1 cellular context compared by ENCODE assay signal in genomic region chr2:85583667-85584353, GRCh38.
TF ChIP-seq lines count a peak whose summit lies in the region.

No MANE protein-coding gene starts in this region.

TF ChIP-seq in HepG2, 621 proteins besides CTCF, POLR2A, EP300 and RAD21 (continued from another document and continues in another):
- TF ChIP-seq, protein P1, sequence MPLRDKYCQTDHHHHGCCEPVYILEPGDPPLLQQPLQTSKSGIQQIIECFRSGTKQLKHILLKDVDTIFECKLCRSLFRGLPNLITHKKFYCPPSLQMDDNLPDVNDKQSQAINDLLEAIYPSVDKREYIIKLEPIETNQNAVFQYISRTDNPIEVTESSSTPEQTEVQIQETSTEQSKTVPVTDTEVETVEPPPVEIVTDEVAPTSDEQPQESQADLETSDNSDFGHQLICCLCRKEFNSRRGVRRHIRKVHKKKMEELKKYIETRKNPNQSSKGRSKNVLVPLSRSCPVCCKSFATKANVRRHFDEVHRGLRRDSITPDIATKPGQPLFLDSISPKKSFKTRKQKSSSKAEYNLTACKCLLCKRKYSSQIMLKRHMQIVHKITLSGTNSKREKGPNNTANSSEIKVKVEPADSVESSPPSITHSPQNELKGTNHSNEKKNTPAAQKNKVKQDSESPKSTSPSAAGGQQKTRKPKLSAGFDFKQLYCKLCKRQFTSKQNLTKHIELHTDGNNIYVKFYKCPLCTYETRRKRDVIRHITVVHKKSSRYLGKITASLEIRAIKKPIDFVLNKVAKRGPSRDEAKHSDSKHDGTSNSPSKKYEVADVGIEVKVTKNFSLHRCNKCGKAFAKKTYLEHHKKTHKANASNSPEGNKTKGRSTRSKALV (CRISPR knock-in tag; IDR thresholded peaks at IDR 0.05): no peak
- TF ChIP-seq, protein P2, sequence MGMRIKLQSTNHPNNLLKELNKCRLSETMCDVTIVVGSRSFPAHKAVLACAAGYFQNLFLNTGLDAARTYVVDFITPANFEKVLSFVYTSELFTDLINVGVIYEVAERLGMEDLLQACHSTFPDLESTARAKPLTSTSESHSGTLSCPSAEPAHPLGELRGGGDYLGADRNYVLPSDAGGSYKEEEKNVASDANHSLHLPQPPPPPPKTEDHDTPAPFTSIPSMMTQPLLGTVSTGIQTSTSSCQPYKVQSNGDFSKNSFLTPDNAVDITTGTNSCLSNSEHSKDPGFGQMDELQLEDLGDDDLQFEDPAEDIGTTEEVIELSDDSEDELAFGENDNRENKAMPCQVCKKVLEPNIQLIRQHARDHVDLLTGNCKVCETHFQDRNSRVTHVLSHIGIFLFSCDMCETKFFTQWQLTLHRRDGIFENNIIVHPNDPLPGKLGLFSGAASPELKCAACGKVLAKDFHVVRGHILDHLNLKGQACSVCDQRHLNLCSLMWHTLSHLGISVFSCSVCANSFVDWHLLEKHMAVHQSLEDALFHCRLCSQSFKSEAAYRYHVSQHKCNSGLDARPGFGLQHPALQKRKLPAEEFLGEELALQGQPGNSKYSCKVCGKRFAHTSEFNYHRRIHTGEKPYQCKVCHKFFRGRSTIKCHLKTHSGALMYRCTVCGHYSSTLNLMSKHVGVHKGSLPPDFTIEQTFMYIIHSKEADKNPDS (CRISPR knock-in tag; IDR thresholded peaks at IDR 0.05): no peak
- no peak for TF ChIP-seq ZNF672 (CRISPR knock-in tag; IDR thresholded peaks at IDR 0.05)
- no peak for TF ChIP-seq NPAS2 (CRISPR knock-in tag; IDR thresholded peaks at IDR 0.05; ENCODE audit: borderline replicate concordance)
- TF ChIP-seq, protein P3, sequence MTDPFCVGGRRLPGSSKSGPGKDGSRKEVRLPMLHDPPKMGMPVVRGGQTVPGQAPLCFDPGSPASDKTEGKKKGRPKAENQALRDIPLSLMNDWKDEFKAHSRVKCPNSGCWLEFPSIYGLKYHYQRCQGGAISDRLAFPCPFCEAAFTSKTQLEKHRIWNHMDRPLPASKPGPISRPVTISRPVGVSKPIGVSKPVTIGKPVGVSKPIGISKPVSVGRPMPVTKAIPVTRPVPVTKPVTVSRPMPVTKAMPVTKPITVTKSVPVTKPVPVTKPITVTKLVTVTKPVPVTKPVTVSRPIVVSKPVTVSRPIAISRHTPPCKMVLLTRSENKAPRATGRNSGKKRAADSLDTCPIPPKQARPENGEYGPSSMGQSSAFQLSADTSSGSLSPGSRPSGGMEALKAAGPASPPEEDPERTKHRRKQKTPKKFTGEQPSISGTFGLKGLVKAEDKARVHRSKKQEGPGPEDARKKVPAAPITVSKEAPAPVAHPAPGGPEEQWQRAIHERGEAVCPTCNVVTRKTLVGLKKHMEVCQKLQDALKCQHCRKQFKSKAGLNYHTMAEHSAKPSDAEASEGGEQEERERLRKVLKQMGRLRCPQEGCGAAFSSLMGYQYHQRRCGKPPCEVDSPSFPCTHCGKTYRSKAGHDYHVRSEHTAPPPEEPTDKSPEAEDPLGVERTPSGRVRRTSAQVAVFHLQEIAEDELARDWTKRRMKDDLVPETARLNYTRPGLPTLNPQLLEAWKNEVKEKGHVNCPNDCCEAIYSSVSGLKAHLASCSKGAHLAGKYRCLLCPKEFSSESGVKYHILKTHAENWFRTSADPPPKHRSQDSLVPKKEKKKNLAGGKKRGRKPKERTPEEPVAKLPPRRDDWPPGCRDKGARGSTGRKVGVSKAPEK (CRISPR knock-in tag; IDR thresholded peaks at IDR 0.05; ENCODE audit: borderline replicate concordance): no peak
- TF ChIP-seq ZNF598 (CRISPR knock-in tag; IDR thresholded peaks at IDR 0.05; ENCODE audit: borderline replicate concordance): no peak; the same call in 1 of the 2 replicates
- TF ChIP-seq REST (IDR thresholded peaks at IDR 0.05; ENCODE audit: borderline replicate concordance in 1 of 2, low read depth in 1 of 2, low read length in 2 of 2): no peak
- no peak for TF ChIP-seq ZNF766 (CRISPR knock-in tag; IDR thresholded peaks at IDR 0.05; ENCODE audit: borderline replicate concordance)
- TF ChIP-seq SIX1 (CRISPR knock-in tag; IDR thresholded peaks at IDR 0.05; ENCODE audit: borderline replicate concordance): no peak
- TF ChIP-seq MEIS1 (CRISPR knock-in tag; IDR thresholded peaks at IDR 0.05; ENCODE audit: borderline replicate concordance): no peak
- TF ChIP-seq ZNF792 (CRISPR knock-in tag; IDR thresholded peaks at IDR 0.05): 0 out of 2 replicates have a peak, but pooled peaks have one; percentile 15
- TF ChIP-seq BORCS8-MEF2B (CRISPR knock-in tag; IDR thresholded peaks at IDR 0.05): no peak
- no peak for TF ChIP-seq TRIM24 (CRISPR knock-in tag; IDR thresholded peaks at IDR 0.05)
- no peak; the same call in 1 of the 2 replicates for TF ChIP-seq KDM6A (CRISPR knock-in tag; IDR thresholded peaks at IDR 0.05; ENCODE audit: low read depth)
- TF ChIP-seq ZNF354B (CRISPR knock-in tag; IDR thresholded peaks at IDR 0.05): no peak
- TF ChIP-seq ZNF615 (CRISPR knock-in tag; IDR thresholded peaks at IDR 0.05; ENCODE audit: borderline replicate concordance): no peak
- no peak for TF ChIP-seq STAT5B (CRISPR knock-in tag; IDR thresholded peaks at IDR 0.05)
- no peak for TF ChIP-seq ZNF576 (CRISPR knock-in tag; IDR thresholded peaks at IDR 0.05)
- TF ChIP-seq RFXANK (CRISPR knock-in tag; IDR thresholded peaks at IDR 0.05): no peak
- no peak; the same call in 1 of the 2 replicates for TF ChIP-seq POGK (CRISPR knock-in tag; conservative IDR thresholded peaks at IDR 0.05)
- TF ChIP-seq ZNF550 (CRISPR knock-in tag; IDR thresholded peaks at IDR 0.05; ENCODE audit: borderline replicate concordance): no peak
- TF ChIP-seq ZFP37 (CRISPR knock-in tag; IDR thresholded peaks at IDR 0.05; ENCODE audit: borderline replicate concordance): no peak; the same call in 1 of the 2 replicates
- TF ChIP-seq ELK4 (CRISPR knock-in tag; IDR thresholded peaks at IDR 0.05; ENCODE audit: borderline replicate concordance): no peak
- no peak for TF ChIP-seq MIXL1 (CRISPR knock-in tag; IDR thresholded peaks at IDR 0.05)
- no peak; the same call in none of the 2 replicates for TF ChIP-seq ZNF646 (CRISPR knock-in tag; IDR thresholded peaks at IDR 0.05)
- no peak for TF ChIP-seq ZGPAT (CRISPR knock-in tag; IDR thresholded peaks at IDR 0.05)
- TF ChIP-seq ZBTB8A (CRISPR knock-in tag; IDR thresholded peaks at IDR 0.05; ENCODE audit: borderline replicate concordance, low read depth): 0 out of 2 replicates have a peak, but pooled peaks have one; percentile 24
- TF ChIP-seq RXRB (CRISPR knock-in tag; IDR thresholded peaks at IDR 0.05; ENCODE audit: borderline replicate concordance): no peak
- no peak for TF ChIP-seq MYNN (CRISPR knock-in tag; IDR thresholded peaks at IDR 0.05; ENCODE audit: low read depth)
- TF ChIP-seq NRL (CRISPR knock-in tag; IDR thresholded peaks at IDR 0.05; ENCODE audit: borderline replicate concordance): no peak
- no peak for TF ChIP-seq CAMTA2 (CRISPR knock-in tag; IDR thresholded peaks at IDR 0.05; ENCODE audit: borderline replicate concordance)
- TF ChIP-seq IRF9 (CRISPR knock-in tag; IDR thresholded peaks at IDR 0.05; ENCODE audit: borderline replicate concordance): no peak
- no peak for TF ChIP-seq ZNF788 (CRISPR knock-in tag; IDR thresholded peaks at IDR 0.05; ENCODE audit: borderline replicate concordance)
